Comparison of ENCODE assay signal across 8 cellular contexts in the genomic region with DNA sequence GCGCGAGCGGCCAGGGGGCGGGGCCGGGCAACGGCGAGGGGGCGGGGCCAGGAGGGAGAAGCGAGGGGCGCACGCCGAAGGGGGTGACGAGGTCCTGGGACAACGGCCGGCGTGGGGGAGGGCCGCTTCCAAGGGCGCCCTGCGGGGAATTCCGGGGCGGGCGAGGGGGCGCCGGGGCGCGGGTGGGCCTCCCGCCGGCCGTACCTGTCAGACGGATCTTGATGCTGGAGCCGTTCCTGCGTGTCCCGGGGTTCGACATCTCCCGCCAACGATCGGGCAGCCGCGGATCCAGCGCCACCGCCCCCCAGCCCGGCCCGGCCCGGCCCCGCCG. TPM values are rescaled to one million over a fixed set of nuclear protein-coding genes. Genes with fewer than 3 reads are reported as not detected.
A peak's percentile ranks its signal among the peaks of the same experiment; 100 is the strongest.
DNase-seq lines count a peak whose midpoint lies in the region; ATAC-seq, FAIRE-seq and TF ChIP-seq lines count a peak whose summit lies in the region.

No MANE protein-coding gene starts in this region.

- peak overlapping the region; percentile 85 to 91 (median 87) for H3K4me3 Mint-ChIP-seq in brain

- H3K27me3 ChIP-seq in heart left ventricle: no peaks in the 10 kb centered on the region
- no peaks in the 10 kb centered on the region for H3K27me3 ChIP-seq in mucosa of rectum (ENCODE audit: control insufficient read depth in 2 of 2, insufficient read depth in 2 of 2, low read length in 2 of 2)

- no peaks in the 10 kb centered on the region for H3K27me3 Mint-ChIP-seq in brain

- no peak for TF ChIP-seq CTCF in heart left ventricle (IDR thresholded peaks at IDR 0.05)
- TF ChIP-seq CTCF in brain (conservative IDR thresholded peaks at IDR 0.05): no peak

- peak overlapping the region in 2 of 5 experiments; percentile 63 to 94 for H3K27ac Mint-ChIP-seq in brain

- H3K4me3 ChIP-seq in heart left ventricle: peak overlapping the region; percentile 77 to 100 (median 99)
- H3K4me3 ChIP-seq in mucosa of rectum (ENCODE audit: low read length in 2 of 2): peak overlapping the region; percentile 54 to 95

- FAIRE-seq in urothelium cell line (lab: Jason Lieb, UNC): no peak

- H3K36me3 Mint-ChIP-seq in brain: peaks cover 6% of the 10 kb centered on the region

- H3K9ac ChIP-seq in mucosa of rectum (ENCODE audit: low read depth in 1 of 2, low read length in 2 of 2): peak overlapping the region in 1 of 2 donors; percentile 75

- no peaks in the 10 kb centered on the region for H3K9me3 Mint-ChIP-seq in brain

- no peak for TF ChIP-seq POLR2A in heart left ventricle (IDR thresholded peaks at IDR 0.05)

- H3K27ac ChIP-seq in heart left ventricle (peak overlapping the region; percentile 89 to 100 (median 98)), mucosa of rectum (ENCODE audit: low read depth in 2 of 2, low read length in 2 of 2) (peak overlapping the region; percentile 94 to 97)

- no peak for DNase-seq in heart left ventricle
- DNase-seq in left cardiac atrium: no peak
- DNase-seq in urothelium cell line (ENCODE audit: low spot score): no peak
- DNase-seq in NOMO-1 treated with dmso at 0.1 percent for 144 hours (lab: John Stamatoyannopoulos, UW; ENCODE audit: unreplicated experiment): no peak
- DNase-seq in NCI-H1417 treated with DMSO at 0.1 percent for 48 hours (lab: John Stamatoyannopoulos, UW): no peak

- ATAC-seq in heart left ventricle (no peak), left cardiac atrium (no peak), HG03175 (IDR thresholded peaks at IDR 0.05; ENCODE audit: unreplicated experiment) (peak; percentile 45)

- whole genome bisulfite sequencing in heart left ventricle, 4 donors: 1 to 4% (median 3%) methylated on average over 16 to 46 of the region's 46 CpGs; no CpG with 5 or more reads in 1 of the 4 donors

- peaks cover 53% of the 10 kb centered on the region for H3K4me1 Mint-ChIP-seq in brain

- peaks cover 0 to 46% (median 26%) of the 10 kb centered on the region in 12 donors for H3K4me1 ChIP-seq in heart left ventricle
- peaks cover 12 to 16% of the 10 kb centered on the region in 2 donors for H3K4me1 ChIP-seq in mucosa of rectum (ENCODE audit: control insufficient read depth in 2 of 2, insufficient read depth in 2 of 2, low read length in 2 of 2)

- H3K36me3 ChIP-seq in heart left ventricle (no peaks in the 10 kb centered on the region), mucosa of rectum (ENCODE audit: control insufficient read depth in 2 of 2, insufficient read depth in 2 of 2, low read length in 2 of 2) (no peaks in the 10 kb centered on the region)

- intact Hi-C loops in heart left ventricle (cut with DNase I): loop anchor here (5.0 to 10.0 kb wide), 8 partner anchors 41 to 181 kb away; a partner anchor contains a TSS
- intact Hi-C loops in left cardiac atrium (cut with DNase I): loop anchor here in 1 of 2 donors (10.0 kb wide), 1 partner anchor 89 kb away; no protein-coding TSS in a partner anchor

- no peaks in the 10 kb centered on the region for H3K9me3 ChIP-seq in heart left ventricle
- no peaks in the 10 kb centered on the region for H3K9me3 ChIP-seq in mucosa of rectum (ENCODE audit: control insufficient read depth in 2 of 2, low read length in 2 of 2)

RNA-seq across cellular contexts. Expression of a gene that starts 0.4 kb away (rescaled TPM):
- total RNA-seq in heart left ventricle (10 to 100 TPM in 7 of 9 donors, 1 to 10 TPM in 2; 8.0 to 15.4 (median 13.2) TPM), left cardiac atrium (10 to 100 TPM; 11.2 to 15.7 TPM)
- polyA plus RNA-seq in heart left ventricle (1 to 10 TPM; 3.5 to 9.5 TPM), brain (ENCODE audit: insufficient read depth, low read depth, low replicate concordance) (12.1 TPM)
